Comparison of ENCODE assay signal across 1 cellular context in genomic region chr11:109363682-109364081, GRCh38.
A peak's percentile ranks its signal among the peaks of the same experiment; 100 is the strongest.
TF ChIP-seq lines count a peak whose summit lies in the region.

No MANE protein-coding gene starts in this region.

TF ChIP-seq in HepG2, 621 proteins besides CTCF, POLR2A, EP300 and RAD21:
- TF ChIP-seq CREB1 (IDR thresholded peaks at IDR 0.05): peak; percentile 87
- TF ChIP-seq CREB1 (CRISPR knock-in tag; IDR thresholded peaks at IDR 0.05): no peak
- no peak for TF ChIP-seq ZNF256 (CRISPR knock-in tag; conservative IDR thresholded peaks at IDR 0.05)
- peak; percentile 69; the same call in 1 of the 2 replicates for TF ChIP-seq ATF7 (IDR thresholded peaks at IDR 0.05)
- TF ChIP-seq ATF7 (CRISPR knock-in tag; IDR thresholded peaks at IDR 0.05): no peak
